12 cellular contexts compared by ENCODE assay signal in the genomic region with DNA sequence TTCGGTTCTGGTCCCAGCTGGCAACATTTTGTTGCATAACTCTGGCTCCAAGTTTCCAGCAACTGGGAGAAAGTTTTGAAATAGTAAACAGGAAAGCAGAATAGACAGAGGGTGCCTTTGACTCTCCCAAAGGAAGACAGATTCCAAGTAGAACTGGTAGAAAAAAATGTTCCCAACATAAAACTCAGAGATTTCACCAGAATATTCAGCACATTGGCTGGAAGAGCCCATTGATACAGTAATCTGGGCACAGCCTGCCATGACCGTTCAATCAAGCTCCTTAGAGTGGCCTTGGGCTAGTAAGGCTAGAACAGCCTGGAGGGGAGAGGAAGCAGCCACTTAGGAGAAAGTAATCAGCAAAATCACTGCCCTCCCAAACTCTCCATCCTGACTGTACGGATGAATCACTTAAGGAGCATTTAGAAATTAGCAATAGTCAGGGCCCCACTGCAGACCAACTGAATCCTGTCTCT.
DNase-seq lines count a peak whose midpoint lies in the region; ATAC-seq and TF ChIP-seq lines count a peak whose summit lies in the region.
"Had no signal": no experiment of that assay in that cellular context is flagged by ENCODE, and none has a peak within 500 bp of the region (broad histone marks: within the 10 kb centered on the region; RNA-seq: fewer than 3 reads in every experiment).

No MANE protein-coding gene starts in this region.

- H3K36me3 ChIP-seq in left ventricle myocardium inferior = no peaks in the 10 kb centered on the region
- H3K36me3 ChIP-seq in gastrocnemius medialis = no peaks in the 10 kb centered on the region

- TF ChIP-seq CTCF in astrocyte of the spinal cord (IDR thresholded peaks at IDR 0.05; ENCODE audit: low read depth, low read length) = no peak
- no peak for TF ChIP-seq CTCF in left ventricle myocardium inferior (IDR thresholded peaks at IDR 0.05; ENCODE audit: borderline replicate concordance)
- no peak for TF ChIP-seq CTCF in gastrocnemius medialis (IDR thresholded peaks at IDR 0.05 in 4 of 5, conservative IDR thresholded peaks at IDR 0.05 in 1 of 5)

- H3K4me1 ChIP-seq in left ventricle myocardium inferior = peaks cover 63% of the 10 kb centered on the region
- H3K4me1 ChIP-seq in gastrocnemius medialis = peaks cover 4 to 8% of the 10 kb centered on the region in 2 donors

- intact Hi-C loops in left ventricle myocardium inferior (cut with micrococcal nuclease) (no loop called here), gastrocnemius medialis (cut with DNase I; ENCODE audit: low total_unique reads) (no loop called here)

- H3K9me3 ChIP-seq in left ventricle myocardium inferior (replicated peaks) (peaks cover 7% of the 10 kb centered on the region), gastrocnemius medialis (no peaks in the 10 kb centered on the region)

- no peaks in the 10 kb centered on the region for H3K27me3 ChIP-seq in left ventricle myocardium inferior (ENCODE audit: low read depth)
- H3K27me3 ChIP-seq in gastrocnemius medialis = no peaks in the 10 kb centered on the region

- no peak for TF ChIP-seq POLR2A in gastrocnemius medialis (IDR thresholded peaks at IDR 0.05)

- ATAC-seq in gastrocnemius medialis (peak; percentile 79 to 89), HG02970 (IDR thresholded peaks at IDR 0.05; ENCODE audit: low FRiP score, unreplicated experiment) (no peak), HG02938 (IDR thresholded peaks at IDR 0.05; ENCODE audit: unreplicated experiment) (no peak), GM21528 (IDR thresholded peaks at IDR 0.05; ENCODE audit: low FRiP score, unreplicated experiment) (no peak), HG03039 (IDR thresholded peaks at IDR 0.05; ENCODE audit: unreplicated experiment) (no peak)
- ATAC-seq: GM12878 had no signal

- in situ Hi-C loops in astrocyte of the spinal cord (cut with HindIII; ENCODE audit: low sequenced_read_pairs) = no loop called here
- in situ Hi-C loops in gastrocnemius medialis (cut with MboI; ENCODE audit: low sequenced_read_pairs in 4 of 4) = no loop called here

- H3K27ac ChIP-seq in left ventricle myocardium inferior (replicated peaks) (peak overlapping the region; percentile 86), gastrocnemius medialis (peak overlapping the region; percentile 42 to 57 (median 48))

- no peak overlapping the region for H3K4me3 ChIP-seq in astrocyte of the spinal cord (ENCODE audit: low read depth, low read length)
- H3K4me3 ChIP-seq in left ventricle myocardium inferior = no peak overlapping the region
- no peak overlapping the region for H3K4me3 ChIP-seq in gastrocnemius medialis
- H3K4me3 ChIP-seq: GM12878 had no signal

- DNase-seq in EL (peak; percentile 89), astrocyte of the spinal cord (ENCODE audit: low read depth, low spot score) (peak; percentile 62), left ventricle myocardium inferior (no peak), gastrocnemius medialis (no peak)
- DNase-seq: effector memory CD4-positive, alpha-beta T cell; stimulated activated CD4-positive, alpha-beta T cell treated with anti-CD3 and anti-CD28 coated beads, Interleukin-4, amount 100 ng/mL, for 1 hour; T-helper 9 cell had no signal

Comparison
In these comparisons a context has a peak if more than half of its experiments do, and no peak if none do; other contexts are left out.
1. DNase-seq: peak in EL (single experiment) and astrocyte of the spinal cord (single experiment); none in left ventricle myocardium inferior (single experiment) and gastrocnemius medialis (0 of 2).
2. ATAC-seq: peak in gastrocnemius medialis (2 of 2); none in HG02970 (single experiment), HG02938 (single experiment), GM21528 (single experiment) and HG03039 (single experiment).